In genomic region chr16:81936209-81936608, GRCh38 we compare ENCODE assay signal across 24 cellular contexts.
"Had no signal": no experiment of that assay in that cellular context is flagged by ENCODE, and none has a peak within 500 bp of the region (broad histone marks: within the 10 kb centered on the region; RNA-seq: fewer than 3 reads in every experiment).

No MANE protein-coding gene starts in this region.

- H3K27ac ChIP-seq: coronary artery, lower lobe of right lung, prostate gland, right atrium auricular region, suprapubic skin, transverse colon, upper lobe of right lung, uterus had no signal

- H3K4me1 ChIP-seq: prostate gland, right atrium auricular region, transverse colon, upper lobe of right lung, uterus had no signal

- H3K4me1 Mint-ChIP-seq: stimulated activated naive CD8-positive, alpha-beta T cell treated with anti-CD3 and anti-CD28 coated beads, Interleukin-15, amount 100 ng/mL, for 72 hours had no signal

- ATAC-seq: effector memory CD8-positive, alpha-beta T cell; left ventricle myocardium superior; lower lobe of right lung; natural killer cell; sciatic nerve; stimulated activated naive CD8-positive, alpha-beta T cell treated with anti-CD3 and anti-CD28 coated beads, Interleukin-15, amount 100 ng/mL, for 72 hours; upper lobe of right lung had no signal

- DNase-seq: dermis blood vessel endothelial cell; effector memory CD8-positive, alpha-beta T cell; erythroblast; hypothalamus; immature natural killer cell; left ventricle myocardium superior; lower lobe of right lung; natural killer cell; stimulated activated CD4-positive, alpha-beta T cell treated with anti-CD3 and anti-CD28 coated beads, Interleukin-12 subunit alpha, Interleukin-12 subunit beta, amount 100 ng/mL, for 4 hours; stimulated activated CD4-positive, alpha-beta T cell treated with anti-CD3 and anti-CD28 coated beads, Interleukin-1b, Interleukin-23, amount 100 ng/mL, for 48 hours; stimulated activated CD4-positive, alpha-beta T cell treated with anti-CD3 and anti-CD28 coated beads, Interleukin-4, amount 100 ng/mL, for 1 hour; stimulated activated CD8-positive, alpha-beta memory T cell treated with anti-CD3 and anti-CD28 coated beads, Interleukin-4, amount 100 ng/mL, for 48 hours; stimulated activated naive CD4-positive, alpha-beta T cell; stimulated activated naive CD8-positive, alpha-beta T cell treated with anti-CD3 and anti-CD28 coated beads, Interleukin-15, amount 100 ng/mL, for 72 hours; transverse colon; upper lobe of right lung; uterus had no signal

- H3K27ac Mint-ChIP-seq: stimulated activated naive CD8-positive, alpha-beta T cell treated with anti-CD3 and anti-CD28 coated beads, Interleukin-15, amount 100 ng/mL, for 72 hours had no signal

- H3K4me2 ChIP-seq: smooth muscle cell had no signal

- H3K27me3 ChIP-seq: right atrium auricular region, suprapubic skin, transverse colon, upper lobe of right lung, uterus had no signal

- H3K9me3 ChIP-seq: lower lobe of right lung, prostate gland, right atrium auricular region, suprapubic skin, transverse colon, upper lobe of right lung, uterus had no signal

- H3K27me3 Mint-ChIP-seq: effector memory CD8-positive, alpha-beta T cell; stimulated activated naive CD8-positive, alpha-beta T cell treated with anti-CD3 and anti-CD28 coated beads, Interleukin-15, amount 100 ng/mL, for 72 hours had no signal

- H3K9me3 Mint-ChIP-seq: effector memory CD8-positive, alpha-beta T cell; immature natural killer cell; natural killer cell; neural crest cell; stimulated activated naive CD8-positive, alpha-beta T cell treated with anti-CD3 and anti-CD28 coated beads, Interleukin-15, amount 100 ng/mL, for 72 hours had no signal

- H3K4me3 Mint-ChIP-seq: effector memory CD8-positive, alpha-beta T cell; immature natural killer cell; natural killer cell; neural crest cell; stimulated activated naive CD8-positive, alpha-beta T cell treated with anti-CD3 and anti-CD28 coated beads, Interleukin-15, amount 100 ng/mL, for 72 hours had no signal
